8 cellular contexts compared by ENCODE assay signal in genomic region chr3:107524214-107525100, GRCh38.
DNase-seq lines count a peak whose midpoint lies in the region; ATAC-seq and TF ChIP-seq lines count a peak whose summit lies in the region.

No MANE protein-coding gene starts in this region.

- no peaks in the 10 kb centered on the region for H3K27me3 Mint-ChIP-seq in stimulated activated memory B cell treated with anti-CD40 and anti-IgM and Interleukin-4, amounts not matched to agents 10 μg/mL and 1 μg/mL and 100 μg/mL, for 72 hours

- ATAC-seq in stimulated activated memory B cell treated with anti-CD40 and anti-IgM and Interleukin-4, amounts not matched to agents 10 μg/mL and 1 μg/mL and 100 μg/mL, for 72 hours = no peak

- peak; percentile 69 for DNase-seq in NCI-H2171 treated with DMSO at 0.1 percent for 48 hours (lab: John Stamatoyannopoulos, UW)
- no peak for DNase-seq in NCI-H2171 (lab: John Stamatoyannopoulos, UW)
- peak; percentile 62 for DNase-seq in NCI-H69 (lab: John Stamatoyannopoulos, UW)
- DNase-seq in activated T-cell treated with anti-CD3 and anti-CD28 coated beads for 24 hours (ENCODE audit: low read depth) = peak; percentile 31
- peak; percentile 47 for DNase-seq in epithelial cell of esophagus (ENCODE audit: low read depth)
- DNase-seq in midbrain (lab: John Stamatoyannopoulos, UW) = peak; percentile 46
- DNase-seq in cerebellar nuclear complex (lab: John Stamatoyannopoulos, UW) = no peak

- H3K36me3 Mint-ChIP-seq in stimulated activated memory B cell treated with anti-CD40 and anti-IgM and Interleukin-4, amounts not matched to agents 10 μg/mL and 1 μg/mL and 100 μg/mL, for 72 hours = peaks cover 4% of the 10 kb centered on the region

- H3K4me1 Mint-ChIP-seq in stimulated activated memory B cell treated with anti-CD40 and anti-IgM and Interleukin-4, amounts not matched to agents 10 μg/mL and 1 μg/mL and 100 μg/mL, for 72 hours = peaks cover 50% of the 10 kb centered on the region

- no peaks in the 10 kb centered on the region for H3K9me3 Mint-ChIP-seq in stimulated activated memory B cell treated with anti-CD40 and anti-IgM and Interleukin-4, amounts not matched to agents 10 μg/mL and 1 μg/mL and 100 μg/mL, for 72 hours

- no peak for TF ChIP-seq CTCF in epithelial cell of esophagus (IDR thresholded peaks at IDR 0.05; ENCODE audit: insufficient read depth, low read depth, low read length, missing control alignments)

- peak overlapping the region; percentile 99 for H3K4me3 Mint-ChIP-seq in stimulated activated memory B cell treated with anti-CD40 and anti-IgM and Interleukin-4, amounts not matched to agents 10 μg/mL and 1 μg/mL and 100 μg/mL, for 72 hours

- H3K4me3 ChIP-seq in epithelial cell of esophagus (ENCODE audit: low read length) = peak overlapping the region; percentile 93

- H3K27ac Mint-ChIP-seq in stimulated activated memory B cell treated with anti-CD40 and anti-IgM and Interleukin-4, amounts not matched to agents 10 μg/mL and 1 μg/mL and 100 μg/mL, for 72 hours = peak overlapping the region; percentile 88

Comparison
In these comparisons a context has a peak if more than half of its experiments do, and no peak if none do; other contexts are left out.
1. DNase-seq: peak in NCI-H2171 treated with DMSO at 0.1 percent for 48 hours (single experiment), NCI-H69 (single experiment), activated T-cell treated with anti-CD3 and anti-CD28 coated beads for 24 hours (single experiment), epithelial cell of esophagus (single experiment) and midbrain (single experiment); none in NCI-H2171 (single experiment) and cerebellar nuclear complex (0 of 2).